18 cellular contexts compared by ENCODE assay signal in the genomic region with DNA sequence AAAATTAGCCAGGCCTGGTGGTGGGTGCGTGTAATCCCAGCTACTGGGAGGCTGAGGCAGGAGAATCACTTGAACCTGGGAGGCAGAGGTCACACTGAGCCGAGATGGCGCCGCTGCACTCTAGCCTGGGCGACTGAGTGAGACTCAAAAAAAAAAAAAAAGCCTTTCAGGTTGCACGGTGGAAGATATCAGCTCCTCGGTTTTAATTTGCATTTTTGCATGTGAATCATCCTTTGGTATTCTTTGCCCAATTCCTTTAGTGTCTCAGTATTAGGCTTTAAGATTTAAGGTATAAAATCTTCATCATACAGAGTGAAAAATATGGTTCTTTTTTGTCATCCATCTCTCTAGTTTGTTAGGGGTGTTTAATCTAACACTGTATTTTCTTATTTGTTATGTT.
A peak's percentile ranks its signal among the peaks of the same experiment; 100 is the strongest.
DNase-seq lines count a peak whose midpoint lies in the region; FAIRE-seq lines count a peak whose summit lies in the region.
"Had no signal": no experiment of that assay in that cellular context is flagged by ENCODE, and none has a peak within 500 bp of the region (broad histone marks: within the 10 kb centered on the region; RNA-seq: fewer than 3 reads in every experiment).

No MANE protein-coding gene starts in this region.

- H3K4me2 ChIP-seq in GM23248 (ENCODE audit: unreplicated experiment): peak overlapping the region; percentile 24
- H3K4me2 ChIP-seq in mesenchymal stem cell (ENCODE audit: low read length, poor library complexity, severe bottlenecking): no peak overlapping the region

- peak overlapping the region in 1 of 2 experiments; percentile 34 for H3K18ac ChIP-seq in mesenchymal stem cell (ENCODE audit: low read depth in 1 of 2, low read length in 2 of 2)

- peaks cover 43% of the 10 kb centered on the region for H3F3A ChIP-seq in GM23248 (ENCODE audit: insufficient read depth)

- no peak overlapping the region for H3K9ac ChIP-seq in GM23248
- H3K9ac ChIP-seq in mesenchymal stem cell (ENCODE audit: low read length): no peak overlapping the region
- H3K9ac ChIP-seq: BLaER1 treated with 17β-estradiol and CSF1 and Interleukin-3, amounts not matched to agents 10 nM and 100 nM had no signal

- H3K14ac ChIP-seq in mesenchymal stem cell (ENCODE audit: low read length in 2 of 2): no peak overlapping the region

- H3K4me3 ChIP-seq in GM23248: no peak overlapping the region
- no peak overlapping the region for H3K4me3 ChIP-seq in mesenchymal stem cell (ENCODE audit: insufficient read depth in 1 of 2, low read depth in 1 of 2, low read length in 2 of 2)
- H3K4me3 ChIP-seq: BLaER1 treated with 17β-estradiol and CSF1 and Interleukin-3, amounts not matched to agents 10 nM and 100 nM; HAP-1; K562 had no signal

- H4K91ac ChIP-seq in mesenchymal stem cell (ENCODE audit: low read length): no peak overlapping the region

- peak overlapping the region; percentile 46 to 61 for H2BK12ac ChIP-seq in mesenchymal stem cell (ENCODE audit: low read length in 2 of 2)

- 63 to 68% methylated on average over 7 of the region's 7 CpGs for WGBS in GM23248 (ENCODE audit: low coverage in 1 of 2, low lambda C conversion rate in 2 of 2, missing lambda C conversion rate in 2 of 2), 2 experiments
- WGBS in mesenchymal stem cell: 70% methylated on average over 6 of the region's 7 CpGs

- no peaks in the 10 kb centered on the region for H3K36me3 ChIP-seq in GM23248 (ENCODE audit: low read depth)
- H3K36me3 ChIP-seq in mesenchymal stem cell (ENCODE audit: control insufficient read depth in 1 of 2, insufficient read depth in 2 of 2, low read depth in 1 of 2, low read length in 2 of 2): no peaks in the 10 kb centered on the region
- H3K36me3 ChIP-seq: BLaER1 treated with 17β-estradiol and CSF1 and Interleukin-3, amounts not matched to agents 10 nM and 100 nM; HAP-1 had no signal

- no peak overlapping the region for H3K23ac ChIP-seq in mesenchymal stem cell (ENCODE audit: low read length in 2 of 2)

- H3K9me3 ChIP-seq in GM23248 (ENCODE audit: low read depth) (no peaks in the 10 kb centered on the region), mesenchymal stem cell (ENCODE audit: control insufficient read depth, low read length) (no peaks in the 10 kb centered on the region)
- H3K9me3 ChIP-seq: HAP-1 had no signal

- no peak overlapping the region for H3K4ac ChIP-seq in mesenchymal stem cell (ENCODE audit: low read depth in 1 of 2, low read length in 2 of 2)

- H3K27ac ChIP-seq in GM23248 (no peak overlapping the region), mesenchymal stem cell (ENCODE audit: low read length, poor library complexity, severe bottlenecking) (no peak overlapping the region)
- H3K27ac ChIP-seq: BLaER1 treated with 17β-estradiol and CSF1 and Interleukin-3, amounts not matched to agents 10 nM and 100 nM; HL-60 had no signal

- no peaks in the 10 kb centered on the region for H3K9me2 ChIP-seq in GM23248 (ENCODE audit: insufficient read depth)

- no peaks in the 10 kb centered on the region for H3K79me1 ChIP-seq in mesenchymal stem cell (replicated peaks; ENCODE audit: low read length, poor library complexity, severe bottlenecking)

- in situ Hi-C loops in GM23248 (cut with MboI): no loop called here

- no peak overlapping the region for H2BK15ac ChIP-seq in mesenchymal stem cell (ENCODE audit: low read depth, poor library complexity, severe bottlenecking)

- DNase-seq in EH (ENCODE audit: low read depth) (peak; percentile 49), GM23248 (peak; percentile 46), M059J (ENCODE audit: low read depth) (peak; percentile 67), mesenchymal stem cell (no peak), activated T-cell treated with anti-CD3 and anti-CD28 coated beads for 4 hours (no peak), middle frontal gyrus (ENCODE audit: extremely low spot score, low spot score) (no peak), RCC 7860 (ENCODE audit: low spot score) (no peak), DMS 273 treated with DMSO at 0.1 percent for 48 hours (lab: John Stamatoyannopoulos, UW) (no peak)
- DNase-seq: 8988T; Calu3; CD8-positive, alpha-beta T cell; DMS53; DND-41; GF-D8 had no signal

- H3K27me3 ChIP-seq in GM23248 (replicated peaks; ENCODE audit: insufficient read depth) (no peaks in the 10 kb centered on the region), mesenchymal stem cell (ENCODE audit: control insufficient read depth in 1 of 2, insufficient read depth in 1 of 2, low read length in 2 of 2) (no peaks in the 10 kb centered on the region)

- peak overlapping the region; percentile 45 for H2BK120ac ChIP-seq in mesenchymal stem cell (ENCODE audit: low read depth, low read length)

- H3K4me1 ChIP-seq in GM23248 (ENCODE audit: insufficient read depth) (peaks cover 54% of the 10 kb centered on the region), mesenchymal stem cell (ENCODE audit: control insufficient read depth, insufficient read depth, low read depth, low read length) (peaks cover 25% of the 10 kb centered on the region)
- H3K4me1 ChIP-seq: HAP-1 had no signal

- FAIRE-seq in RCC 7860 (lab: Jason Lieb, UNC): no peak
- FAIRE-seq: K562 had no signal

- H4K20me1 ChIP-seq in GM23248 (ENCODE audit: insufficient read depth): no peaks in the 10 kb centered on the region

- no peak overlapping the region for H2BK5ac ChIP-seq in mesenchymal stem cell (ENCODE audit: low read depth, low read length, poor library complexity, severe bottlenecking)

- peak overlapping the region; percentile 30 for H2AK5ac ChIP-seq in mesenchymal stem cell (ENCODE audit: low read length, severe bottlenecking)

- H2AFZ ChIP-seq in GM23248 (no peak overlapping the region), mesenchymal stem cell (ENCODE audit: low read depth, low read length) (no peak overlapping the region)

- peak overlapping the region; percentile 67 for H4K8ac ChIP-seq in mesenchymal stem cell (ENCODE audit: low read length)

- no peaks in the 10 kb centered on the region for H3K79me2 ChIP-seq in GM23248 (ENCODE audit: insufficient read depth)

Comparison
In these comparisons a context has a peak if more than half of its experiments do, and no peak if none do; other contexts are left out.
1. DNase-seq: peak in EH (single experiment), GM23248 (single experiment) and M059J (single experiment); none in mesenchymal stem cell (single experiment), activated T-cell treated with anti-CD3 and anti-CD28 coated beads for 4 hours (single experiment), middle frontal gyrus (single experiment), RCC 7860 (single experiment) and DMS 273 treated with DMSO at 0.1 percent for 48 hours (single experiment).